Comparison of ENCODE assay signal across 8 cellular contexts in the genomic region with DNA sequence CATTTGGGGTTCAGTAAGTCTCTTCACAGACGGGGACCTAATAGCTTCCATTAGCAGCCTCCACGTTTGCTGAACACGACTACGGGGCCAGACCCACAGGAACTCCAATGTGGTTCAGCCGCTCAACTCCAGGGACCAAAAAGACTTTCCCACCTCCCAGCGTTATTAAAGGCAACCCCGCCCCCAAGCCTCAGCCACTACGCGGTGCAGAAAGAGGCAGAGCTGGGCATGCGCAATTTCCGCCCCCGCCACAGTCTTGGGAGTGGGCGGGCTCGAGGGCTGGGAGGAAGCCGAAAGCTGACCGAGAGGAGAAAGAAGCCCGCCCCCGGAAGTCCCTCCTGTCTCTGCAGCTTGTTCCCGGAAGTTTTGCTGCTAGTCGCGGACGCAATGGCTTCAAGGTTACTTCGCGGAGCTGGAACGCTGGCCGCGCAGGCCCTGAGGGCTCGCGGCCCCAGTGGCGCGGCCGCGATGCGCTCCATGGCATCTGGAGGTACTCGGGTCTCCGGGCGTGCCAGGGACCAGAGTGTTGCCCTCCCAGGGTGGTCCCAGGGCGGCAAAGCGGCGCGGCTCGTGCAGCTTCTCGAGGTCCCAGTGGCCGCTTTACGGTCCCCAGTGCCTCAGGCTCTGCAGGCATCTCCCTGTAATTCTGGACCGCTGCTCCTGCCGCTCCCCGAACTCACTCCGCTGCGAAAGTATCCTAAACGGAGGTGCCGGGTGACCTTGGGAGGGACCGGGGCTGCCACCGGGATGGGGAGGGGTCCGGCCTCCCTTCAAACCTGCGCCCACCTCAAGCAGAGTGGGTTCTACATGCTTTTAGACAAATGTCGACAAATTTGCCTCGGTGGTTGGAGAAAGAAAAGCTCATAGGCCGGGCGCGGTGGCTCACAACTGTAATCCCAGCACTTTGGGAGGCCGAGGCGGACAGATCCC. TPM values are rescaled to one million over a fixed set of nuclear protein-coding genes. Genes with fewer than 3 reads are reported as not detected.
DNase-seq lines count a peak whose midpoint lies in the region; ATAC-seq, FAIRE-seq and TF ChIP-seq lines count a peak whose summit lies in the region.

Gene COX5B, plus strand, starts transcription at position 363 of the 930 bp plus-strand sequence. Its CDS starts 25 bp downstream, at position 388.

- no TSS peak for BruUV-seq in OCI-LY7 (replicated peaks; lab: Mats Ljungman, UMichigan)
- BruUV-seq in endothelial cell of umbilical vein (replicated peaks; lab: Mats Ljungman, UMichigan) = TSS peak; percentile 35

- peaks cover 39% of the 10 kb centered on the region for H3K36me3 ChIP-seq in OCI-LY7 (ENCODE audit: insufficient read depth, low read length)
- H3K36me3 ChIP-seq in endothelial cell of umbilical vein (ENCODE audit: control insufficient read depth in 2 of 2, extremely low read depth in 1 of 2, insufficient read depth in 2 of 2, low read length in 2 of 2) = peaks cover 12 to 14% of the 10 kb centered on the region in 2 experiments

- H3K27ac ChIP-seq in OCI-LY7 (ENCODE audit: low read depth, low read length, poor library complexity, severe bottlenecking) (peak within 1 kb of the TSS; percentile 28), endothelial cell of umbilical vein (ENCODE audit: insufficient read depth, low read depth, low read length) (peak within 1 kb of the TSS; percentile 69)

- FAIRE-seq in D721Med (lab: Jason Lieb, UNC) (no peak), endothelial cell of umbilical vein (lab: Jason Lieb, UNC) (peak; percentile 90)

- H3K9me3 ChIP-seq in OCI-LY7 (ENCODE audit: low read length) (no peaks in the 10 kb centered on the region), endothelial cell of umbilical vein (replicated peaks; ENCODE audit: control insufficient read depth, insufficient read depth, low read length) (no peaks in the 10 kb centered on the region)

- CTCF ChIA-PET in OCI-LY7 (lab: Charles Lee; ENCODE audit: unreplicated experiment) = interaction anchor here (1.4 to 1.7 kb wide), 3 partner anchors 15 to 18 kb away, joined by 4 to 7 read pairs (median 4); partner anchors contain the start of gene ACTR1B
- CTCF ChIA-PET in endothelial cell of umbilical vein (lab: Charles Lee) = interaction anchor here (0.8 to 2.4 kb wide), 6 partner anchors 13 to 1583 kb away, joined by 3 to 45 read pairs (median 4); partner anchors contain the start of gene ACTR1B

- peak within 1 kb of the TSS; percentile 89 for H3K4me2 ChIP-seq in OCI-LY7 (ENCODE audit: low read length)
- H3K4me2 ChIP-seq in endothelial cell of umbilical vein (ENCODE audit: insufficient read depth, low read length) = peak within 1 kb of the TSS; percentile 86

- no peak for TF ChIP-seq CTCF in D721Med (IDR thresholded peaks at IDR 0.05; ENCODE audit: insufficient read depth, missing control alignments)
- no peak for TF ChIP-seq CTCF in OCI-LY7 (conservative IDR thresholded peaks at IDR 0.05; ENCODE audit: low read length)
- TF ChIP-seq CTCF in endothelial cell of umbilical vein (IDR thresholded peaks at IDR 0.05; ENCODE audit: extremely low read depth in 1 of 2, insufficient read depth in 1 of 2, low read depth in 1 of 2, low read length in 2 of 2) = no peak

- DNase-seq in D721Med (ENCODE audit: insufficient read length, low spot score) (peak; percentile 98), HuH-7.5 (ENCODE audit: low spot score) (peak; percentile 93), OCI-LY7 (ENCODE audit: low spot score) (peak; percentile 98), activated T-cell treated with anti-CD3 and anti-CD28 coated beads for 1 hour (ENCODE audit: low read depth) (peak; percentile 98), endothelial cell of umbilical vein (ENCODE audit: low read depth, low spot score) (peak; percentile 98), middle frontal gyrus (ENCODE audit: extremely low spot score, low spot score) (peak; percentile 98)
- DNase-seq in stimulated activated CD8-positive, alpha-beta memory T cell treated with anti-CD3 and anti-CD28 coated beads, Interleukin-2, amount 100 ng/mL, for 48 hours (ENCODE audit: low read depth in 2 of 2) = peak; percentile 98 to 99

- no peaks in the 10 kb centered on the region for H3K27me3 ChIP-seq in endothelial cell of umbilical vein (ENCODE audit: control insufficient read depth in 2 of 2, insufficient read depth in 2 of 2, low read length in 2 of 2)

- peaks cover 20% of the 10 kb centered on the region for H3K4me1 ChIP-seq in OCI-LY7 (ENCODE audit: insufficient read depth, low read length, poor library complexity, severe bottlenecking)
- peaks cover 15% of the 10 kb centered on the region for H3K4me1 ChIP-seq in endothelial cell of umbilical vein (ENCODE audit: control insufficient read depth, extremely low read depth, insufficient read depth, low read length)

- intact Hi-C loops in OCI-LY7 (cut with micrococcal nuclease; ENCODE audit: unreplicated experiment) (loop anchor here (1.0 kb wide), 1 partner anchor 18 kb away; the partner anchor contains the start of gene ACTR1B), endothelial cell of umbilical vein (cut with micrococcal nuclease) (loop anchor here (1.0 to 10.0 kb wide), 2 partner anchors 18 to 49 kb away; partner anchors contain the start of gene ACTR1B)

- H3K4me3 ChIP-seq in OCI-LY7 (ENCODE audit: low read depth, low read length, poor library complexity, severe bottlenecking) = peak within 1 kb of the TSS; percentile 88
- peak within 1 kb of the TSS; percentile 68 to 81 (median 77) for H3K4me3 ChIP-seq in endothelial cell of umbilical vein (replicated peaks in 1 of 3; ENCODE audit: insufficient read depth in 1 of 3, low read depth in 1 of 3, low read length in 3 of 3)

- H3K9me1 ChIP-seq in endothelial cell of umbilical vein (replicated peaks; ENCODE audit: control insufficient read depth, extremely low read depth, insufficient read depth, low read length) = no peaks in the 10 kb centered on the region

- H3K9ac ChIP-seq in endothelial cell of umbilical vein (replicated peaks; ENCODE audit: extremely low read depth, insufficient read depth, low read length) = peak within 1 kb of the TSS; percentile 72

- H3K9me2 ChIP-seq in OCI-LY7 (ENCODE audit: insufficient read depth, low read length) = no peaks in the 10 kb centered on the region

- POLR2A ChIA-PET in OCI-LY7 (lab: Charles Lee) (interaction anchor here (0.5 to 4.2 kb wide), 8 partner anchors 11 to 72 kb away, joined by 3 to 44 read pairs (median 3); partner anchors contain the start of gene ACTR1B), endothelial cell of umbilical vein (lab: Charles Lee) (interaction anchor here (0.6 to 2.8 kb wide), 7 partner anchors 15 to 121 kb away, joined by 3 to 38 read pairs (median 4); partner anchors contain the start of gene ACTR1B)

- H3K79me2 ChIP-seq in OCI-LY7 (ENCODE audit: insufficient read depth, low read depth, low read length) (peaks cover 16% of the 10 kb centered on the region), endothelial cell of umbilical vein (ENCODE audit: control insufficient read depth, insufficient read depth, low read length) (peaks cover 9% of the 10 kb centered on the region)

- dilution Hi-C loops in endothelial cell of umbilical vein (cut with MboI; ENCODE audit: extremely low pct_ligation_motif_present, low sequenced_read_pairs) = no loop called here

- H2AFZ ChIP-seq in OCI-LY7 (ENCODE audit: low read length) (peak within 1 kb of the TSS; percentile 99), endothelial cell of umbilical vein (ENCODE audit: low read depth, low read length) (peak within 1 kb of the TSS; percentile 97)

- peak; percentile 89 for ATAC-seq in GM21526 (IDR thresholded peaks at IDR 0.05; ENCODE audit: low FRiP score, unreplicated experiment)

- peak; percentile 91 for TF ChIP-seq POLR2A in endothelial cell of umbilical vein (IDR thresholded peaks at IDR 0.05; ENCODE audit: low read depth, low read length)

- H4K20me1 ChIP-seq in OCI-LY7 (ENCODE audit: insufficient read depth, low read length) (no peaks in the 10 kb centered on the region), endothelial cell of umbilical vein (replicated peaks; ENCODE audit: control insufficient read depth, extremely low read depth, insufficient read depth, low read length) (no peaks in the 10 kb centered on the region)

TF ChIP-seq in endothelial cell of umbilical vein, 7 proteins besides CTCF, POLR2A, EP300 and RAD21:
- TF ChIP-seq MYC (IDR thresholded peaks at IDR 0.05; ENCODE audit: low read depth, low read length) (no peak), POLR2AphosphoS5 (IDR thresholded peaks at IDR 0.05; ENCODE audit: insufficient read depth, low read depth, low read length) (peak; percentile 88)
TF ChIP-seq in endothelial cell of umbilical vein: peak in this region for 1.

RNA-seq across cellular contexts. Expression of gene COX5B, which starts in this region (rescaled TPM):
- 237 and 276 TPM in 2 replicates for total RNA-seq in OCI-LY7 (2014; rRNA removed; shearing (Covaris generic))
- 156 and 171 TPM in 2 replicates for total RNA-seq in OCI-LY7 (2022)
- total RNA-seq in endothelial cell of umbilical vein = 159 and 167 TPM in 2 replicates
- polyA plus RNA-seq in endothelial cell of umbilical vein = 292 and 329 TPM in 2 replicates
- polyA plus RNA-seq in endothelial cell of umbilical vein (2011; cell fraction: cytosol; rRNA removed) = 383 and 430 TPM in 2 replicates
- polyA plus RNA-seq in endothelial cell of umbilical vein (2011; cell fraction: nucleus; rRNA removed) = 128 and 175 TPM in 2 replicates
- 159 and 231 TPM in 2 replicates for polyA plus RNA-seq in endothelial cell of umbilical vein (2012)
- polyA minus RNA-seq in endothelial cell of umbilical vein = 54.6 and 60.0 TPM in 2 replicates
- polyA minus RNA-seq in endothelial cell of umbilical vein (2011; cell fraction: cytosol; rRNA and poly(A)+ RNA removed) = 83.4 TPM
- 21.1 and 22.5 TPM in 2 replicates for polyA minus RNA-seq in endothelial cell of umbilical vein (2011; cell fraction: nucleus; rRNA and poly(A)+ RNA removed)

Comparison
In these comparisons a context has a peak if more than half of its experiments do, and no peak if none do; other contexts are left out.
1. Peak in every context shown above with its lines: DNase-seq, ATAC-seq, H3K4me3 ChIP-seq and H3K27ac ChIP-seq.